6 cellular contexts compared by ENCODE assay signal in the genomic region with DNA sequence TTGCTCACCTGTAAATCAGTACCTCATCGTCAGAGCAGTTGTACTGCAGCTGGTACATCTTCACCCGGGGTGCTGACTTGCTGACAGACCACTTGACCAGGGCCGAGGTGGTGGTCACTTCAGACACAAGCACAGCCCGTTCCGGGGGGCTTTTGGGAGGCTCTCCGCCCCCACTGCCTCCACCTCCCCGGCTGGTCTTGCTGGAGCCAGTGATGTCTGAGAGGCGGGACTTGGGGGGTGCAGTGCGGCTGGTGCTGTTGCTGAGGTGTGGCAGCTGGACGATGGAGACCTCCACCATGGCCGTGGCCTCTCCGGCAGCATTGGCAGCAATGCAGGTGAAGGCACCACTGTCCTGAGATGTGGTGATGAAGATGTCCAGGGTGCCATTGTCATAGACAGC.
"Had no signal": no experiment of that assay in that cellular context is flagged by ENCODE, and none has a peak within 500 bp of the region (broad histone marks: within the 10 kb centered on the region; RNA-seq: fewer than 3 reads in every experiment).

No MANE protein-coding gene starts in this region.

- DNase-seq: IMR-90, KBM-7 had no signal

- H3K36me3 Mint-ChIP-seq: IgD-negative memory B cell had no signal

- H3K4me1 Mint-ChIP-seq: IgD-negative memory B cell had no signal

- H3K4me3 Mint-ChIP-seq: IgD-negative memory B cell had no signal

- H3K27ac Mint-ChIP-seq: IgD-negative memory B cell had no signal

- H3K27ac ChIP-seq: HL-60 had no signal

- ATAC-seq: HepG2, K562 had no signal

- H3K4me3 ChIP-seq: K562 had no signal
